In the genomic region with DNA sequence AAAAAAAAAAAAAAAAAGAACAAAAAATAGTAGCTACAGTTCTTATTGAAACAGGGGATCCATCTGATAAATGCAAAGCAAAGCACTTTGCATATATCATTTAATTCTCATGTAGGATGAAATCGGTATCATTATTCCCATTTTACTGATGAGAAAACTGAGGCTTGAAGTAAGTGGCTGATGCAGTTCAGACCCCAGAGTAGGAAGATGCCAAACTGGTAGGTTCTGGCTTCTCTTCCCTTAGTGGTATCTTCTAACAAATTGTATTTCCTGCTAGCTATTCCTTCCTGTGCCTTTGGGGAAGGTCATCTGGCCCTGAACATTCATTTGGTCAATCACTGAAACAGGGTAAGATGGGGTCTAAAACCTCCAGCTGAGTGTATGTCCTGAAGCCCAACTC, we compare ENCODE assay signal across 22 cellular contexts. TPM values are rescaled to one million over a fixed set of nuclear protein-coding genes. Genes with fewer than 3 reads are reported as not detected.
"Had no signal": no experiment of that assay in that cellular context is flagged by ENCODE, and none has a peak within 500 bp of the region (broad histone marks: within the 10 kb centered on the region; RNA-seq: fewer than 3 reads in every experiment).

No MANE protein-coding gene starts in this region.

- DNase-seq: activated CD4-positive, alpha-beta T cell treated with anti-CD3 and anti-CD28 coated beads for 4 hours; activated CD8-positive, alpha-beta memory T cell treated with anti-CD3 and anti-CD28 coated beads, Interleukin-2, amount 50 U/mL, for 4 hours; activated CD8-positive, alpha-beta T cell treated with anti-CD3 and anti-CD28 coated beads for 36 hours; activated naive CD4-positive, alpha-beta T cell treated with anti-CD3 and anti-CD28 coated beads, Interleukin-2, amount 50 U/mL, for 16 hours; activated naive CD8-positive, alpha-beta T cell treated with anti-CD3 and anti-CD28 coated beads, Interleukin-2, amount 10 ng/mL, durations not matched to agents 7 days and 5 days; activated T-cell treated with anti-CD3 and anti-CD28 coated beads, Interleukin-2, amount 50 U/mL, for 1 hour; adrenal gland; anterior cingulate cortex; Karpas-422; MM.1S; NCI-H1105; NCI-H1436; NCI-H187; NCI-H2081; NCI-H510A treated with DMSO at 0.1 percent for 48 hours; NCI-H69; NK-92 treated with Interleukin-12 subunit alpha and Interleukin-12 subunit beta, amount 100 ng/mL, for 24 hours; OCI-M1; SHP77 treated with DMSO at 0.1 percent for 48 hours had no signal

- H3K27me3 ChIP-seq: adrenal gland had no signal

- H3K27ac ChIP-seq: adrenal gland, RWPE1 had no signal

- ATAC-seq: activated CD4-positive, CD25-positive, alpha-beta regulatory T cell treated with anti-CD3 and anti-CD28 coated beads, Interleukin-2, amount 50 U/mL, for 24 hours; activated CD8-positive, alpha-beta T cell treated with anti-CD3 and anti-CD28 coated beads for 36 hours; Panc1 had no signal

- H3K36me3 ChIP-seq: adrenal gland had no signal

- H3K9me3 ChIP-seq: adrenal gland had no signal

- H3K4me3 ChIP-seq: adrenal gland had no signal

- H3K4me1 ChIP-seq: adrenal gland had no signal

RNA-seq across cellular contexts. Expression of a gene that starts 28.1 kb away (rescaled TPM):
- total RNA-seq: activated CD8-positive, alpha-beta T cell treated with anti-CD3 and anti-CD28 coated beads for 36 hours; activated naive CD8-positive, alpha-beta T cell treated with anti-CD3 and anti-CD28 coated beads, Interleukin-2, amount 10 ng/mL, durations not matched to agents 7 days and 5 days had no signal
